ENCODE assay signal across 13 cellular contexts in genomic region chr6:88376759-88377387, GRCh38.
DNase-seq lines count a peak whose midpoint lies in the region; TF ChIP-seq lines count a peak whose summit lies in the region.
"Had no signal": no experiment of that assay in that cellular context is flagged by ENCODE, and none has a peak within 500 bp of the region (broad histone marks: within the 10 kb centered on the region; RNA-seq: fewer than 3 reads in every experiment).

No MANE protein-coding gene starts in this region.

- H3K4me1 ChIP-seq in SK-N-SH (ENCODE audit: control insufficient read depth in 1 of 2, insufficient read depth in 2 of 2, low read depth in 1 of 2, low read length in 1 of 2) (peaks cover 2 to 31% of the 10 kb centered on the region in 2 experiments), suprapubic skin (peaks cover 22% of the 10 kb centered on the region), spleen (peaks cover 0 to 21% (median 3%) of the 10 kb centered on the region in 6 donors), esophagus squamous epithelium (peaks cover 0 to 16% (median 3%) of the 10 kb centered on the region in 3 donors)

- H3K27me3 ChIP-seq in SK-N-SH (ENCODE audit: insufficient read depth) (no peaks in the 10 kb centered on the region), suprapubic skin (no peaks in the 10 kb centered on the region), spleen (replicated peaks in 1 of 7) (no peaks in the 10 kb centered on the region), esophagus squamous epithelium (no peaks in the 10 kb centered on the region)
- H3K27me3 ChIP-seq: neural progenitor cell had no signal

- no peak for TF ChIP-seq RAD21 in SK-N-SH (IDR thresholded peaks at IDR 0.05; ENCODE audit: low read length)

- no peak for TF ChIP-seq CTCF in SK-N-SH (IDR thresholded peaks at IDR 0.05)
- no peak for TF ChIP-seq CTCF in foreskin fibroblast (IDR thresholded peaks at IDR 0.05; ENCODE audit: low read depth, low read length)
- TF ChIP-seq CTCF in suprapubic skin (IDR thresholded peaks at IDR 0.05) = no peak
- no peak for TF ChIP-seq CTCF in spleen (IDR thresholded peaks at IDR 0.05 in 8 of 11, conservative IDR thresholded peaks at IDR 0.05 in 3 of 11)
- no peak for TF ChIP-seq CTCF in esophagus squamous epithelium (IDR thresholded peaks at IDR 0.05)

- H3K27ac ChIP-seq in SK-N-SH (ENCODE audit: low read depth in 2 of 2, low read length in 1 of 2) (peak overlapping the region; percentile 53 to 72; a peak in 3 of 4 replicates), suprapubic skin (peak overlapping the region; percentile 38), spleen (peak overlapping the region in 1 of 8 donors; percentile 9), esophagus squamous epithelium (peak overlapping the region in 2 of 4 donors; percentile 42 to 56)
- H3K27ac ChIP-seq: epithelial cell of prostate, neural progenitor cell had no signal

- TF ChIP-seq EP300 in SK-N-SH (IDR thresholded peaks at IDR 0.05; ENCODE audit: borderline replicate concordance in 1 of 2, low read depth in 1 of 2, low read length in 1 of 2) (peak in 1 of 2 experiments; percentile 62; a peak in 1 of 4 replicates), suprapubic skin (IDR thresholded peaks at IDR 0.05) (no peak)

- TF ChIP-seq POLR2A in suprapubic skin (IDR thresholded peaks at IDR 0.05) = no peak
- TF ChIP-seq POLR2A in spleen (IDR thresholded peaks at IDR 0.05) = no peak
- no peak for TF ChIP-seq POLR2A in esophagus squamous epithelium (IDR thresholded peaks at IDR 0.05)

- no peaks in the 10 kb centered on the region for H3K79me2 ChIP-seq in SK-N-SH (ENCODE audit: insufficient read depth)

- CTCF ChIA-PET in SK-N-SH (lab: Yijun Ruan, JAX) = no interaction called here

- peak; percentile 73 for DNase-seq in GM04504 (ENCODE audit: low read depth)
- DNase-seq in SK-N-SH = no peak
- DNase-seq in foreskin fibroblast = peak; percentile 46 to 76
- DNase-seq in suprapubic skin (ENCODE audit: low spot score in 2 of 2) = no peak
- no peak for DNase-seq in nucleus accumbens (lab: John Stamatoyannopoulos, UW)
- no peak for DNase-seq in spleen
- DNase-seq in esophagus squamous epithelium (lab: John Stamatoyannopoulos, UW) = no peak
- DNase-seq: aorta; DMS53; NCI-H526 treated with DMSO at 0.1 percent for 48 hours; stimulated activated naive CD4-positive, alpha-beta T cell had no signal

- intact Hi-C loops in spleen (cut with DNase I; ENCODE audit: low total_unique reads) (no loop called here), esophagus squamous epithelium (cut with DNase I) (no loop called here)

- H4K20me1 ChIP-seq in SK-N-SH (ENCODE audit: insufficient read depth) = no peaks in the 10 kb centered on the region

- 3% methylated on average over 2 of the region's 2 CpGs for WGBS in SK-N-SH (ENCODE audit: low lambda C conversion rate)
- WGBS in suprapubic skin = 27% methylated on average over 2 of the region's 2 CpGs
- WGBS in spleen, 5 donors = 60 to 71% (median 71%) methylated on average over 2 of the region's 2 CpGs
- WGBS in esophagus squamous epithelium, 2 donors = 26 to 30% methylated on average over 2 of the region's 2 CpGs

- H3K4me3 ChIP-seq in SK-N-SH (ENCODE audit: low read depth in 2 of 2, low read length in 1 of 2) (no peak overlapping the region), foreskin fibroblast (ENCODE audit: low read depth in 1 of 2, low read length in 2 of 2) (no peak overlapping the region), suprapubic skin (no peak overlapping the region), spleen (no peak overlapping the region), esophagus squamous epithelium (no peak overlapping the region)
- H3K4me3 ChIP-seq: neural progenitor cell had no signal

- no peak overlapping the region for H3K9ac ChIP-seq in SK-N-SH
- H3K9ac ChIP-seq: neural progenitor cell had no signal

- peak overlapping the region; percentile 5; the same call in 1 of the 2 replicates for H3K4me2 ChIP-seq in SK-N-SH
- H3K4me2 ChIP-seq: neural progenitor cell had no signal

- H3K36me3 ChIP-seq in SK-N-SH (replicated peaks in 1 of 2; ENCODE audit: control insufficient read depth in 1 of 2, insufficient read depth in 2 of 2, low read length in 1 of 2) = no peaks in the 10 kb centered on the region
- no peaks in the 10 kb centered on the region for H3K36me3 ChIP-seq in suprapubic skin
- H3K36me3 ChIP-seq in spleen = no peaks in the 10 kb centered on the region
- H3K36me3 ChIP-seq in esophagus squamous epithelium = no peaks in the 10 kb centered on the region
- H3K36me3 ChIP-seq: neural progenitor cell had no signal

- H3K9me2 ChIP-seq in SK-N-SH = no peaks in the 10 kb centered on the region

- peaks cover 14% of the 10 kb centered on the region for H3F3A ChIP-seq in SK-N-SH (replicated peaks; ENCODE audit: insufficient read depth)

- H3K9me3 ChIP-seq in SK-N-SH (no peaks in the 10 kb centered on the region), suprapubic skin (no peaks in the 10 kb centered on the region), spleen (no peaks in the 10 kb centered on the region), esophagus squamous epithelium (no peaks in the 10 kb centered on the region)

- no peak overlapping the region for H2AFZ ChIP-seq in SK-N-SH (ENCODE audit: low read depth)
- H2AFZ ChIP-seq: neural progenitor cell had no signal

- POLR2A ChIA-PET in SK-N-SH (lab: Yijun Ruan, JAX) = no interaction called here

TF ChIP-seq in SK-N-SH, 30 proteins besides CTCF, POLR2A, EP300 and RAD21 (continues in another document):
- peak; percentile 81 for TF ChIP-seq TEAD4 (IDR thresholded peaks at IDR 0.05; ENCODE audit: borderline replicate concordance, insufficient read depth)
- TF ChIP-seq USF1 (IDR thresholded peaks at IDR 0.05; ENCODE audit: borderline replicate concordance, low read depth) = no peak
- no peak for TF ChIP-seq FOXJ3 (CRISPR knock-in tag; IDR thresholded peaks at IDR 0.05)
- no peak for TF ChIP-seq SMC3 (IDR thresholded peaks at IDR 0.05; ENCODE audit: low read depth, low read length)
- TF ChIP-seq IRF3 (IDR thresholded peaks at IDR 0.05; ENCODE audit: low read depth, low read length) = no peak
- TF ChIP-seq CHD2 (IDR thresholded peaks at IDR 0.05; ENCODE audit: low read length, partially characterized antibody) = no peak
- TF ChIP-seq EZH2phosphoT487 (IDR thresholded peaks at IDR 0.05; ENCODE audit: borderline replicate concordance, low read depth) = no peak
- no peak for TF ChIP-seq GABPA (IDR thresholded peaks at IDR 0.05; ENCODE audit: low read depth)
- TF ChIP-seq SIN3A (IDR thresholded peaks at IDR 0.05; ENCODE audit: borderline replicate concordance, low read depth, low read length) = no peak
- no peak for TF ChIP-seq GATA2 (CRISPR knock-in tag; IDR thresholded peaks at IDR 0.05)
- peak; percentile 33 for TF ChIP-seq PBX3 (IDR thresholded peaks at IDR 0.05)
- no peak; the same call in 1 of the 2 replicates for TF ChIP-seq MEF2A (IDR thresholded peaks at IDR 0.05; ENCODE audit: borderline replicate concordance, low read depth)
- TF ChIP-seq REST (IDR thresholded peaks at IDR 0.05; ENCODE audit: low read depth, low read length) = no peak
- no peak for TF ChIP-seq RCOR1 (IDR thresholded peaks at IDR 0.05; ENCODE audit: low read length)

Comparison
In these comparisons a context has a peak if more than half of its experiments do, and no peak if none do; other contexts are left out.
1. DNase-seq: peak in GM04504 (single experiment) and foreskin fibroblast (2 of 2); none in SK-N-SH (single experiment), suprapubic skin (0 of 2), nucleus accumbens (0 of 56), spleen (single experiment) and esophagus squamous epithelium (single experiment).